ENCODE assay signal across 9 cellular contexts in genomic region chr5:125409496-125410351, GRCh38.
A peak's percentile ranks its signal among the peaks of the same experiment; 100 is the strongest.
DNase-seq lines count a peak whose midpoint lies in the region; ATAC-seq and TF ChIP-seq lines count a peak whose summit lies in the region.
"Had no signal": no experiment of that assay in that cellular context is flagged by ENCODE, and none has a peak within 500 bp of the region (broad histone marks: within the 10 kb centered on the region; RNA-seq: fewer than 3 reads in every experiment).

No MANE protein-coding gene starts in this region.

- no peak for ATAC-seq in activated naive CD4-positive, alpha-beta T cell treated with anti-CD3 and anti-CD28 coated beads, Interleukin-2, amount 50 U/mL, for 72 hours

- BruUV-seq in Calu3 (replicated peaks; lab: Mats Ljungman, UMichigan) = no TSS peak
- no TSS peak for BruUV-seq in MCF 10A (replicated peaks; lab: Mats Ljungman, UMichigan)

- intact Hi-C loops in Calu3 (cut with micrococcal nuclease; ENCODE audit: unreplicated experiment) = loop anchor here (1.0 to 10.0 kb wide), 11 partner anchors 75 to 1735 kb away; no protein-coding TSS in a partner anchor
- intact Hi-C loops in MCF 10A (cut with micrococcal nuclease) = loop anchor here (2.0 to 10.0 kb wide), 9 partner anchors 75 to 1473 kb away; no protein-coding TSS in a partner anchor

- H3K4me3 Mint-ChIP-seq in Calu3 (ENCODE audit: low read depth, unreplicated experiment) (peak overlapping the region; percentile 54), MCF 10A (ENCODE audit: unreplicated experiment) (peak overlapping the region; percentile 44)
- H3K4me3 Mint-ChIP-seq in activated T-cell treated with anti-CD3 and anti-CD28 coated beads, Interleukin-2, amount 50 U/mL, for 24 hours = no peak overlapping the region

- peak overlapping the region; percentile 96 for H3K27ac Mint-ChIP-seq in Calu3 (ENCODE audit: unreplicated experiment)
- H3K27ac Mint-ChIP-seq in MCF 10A (ENCODE audit: low read depth, unreplicated experiment) = peak overlapping the region; percentile 91
- H3K27ac Mint-ChIP-seq in activated naive CD4-positive, alpha-beta T cell treated with anti-CD3 and anti-CD28 coated beads, Interleukin-2, amount 50 U/mL, for 72 hours = no peak overlapping the region
- no peak overlapping the region for H3K27ac Mint-ChIP-seq in activated T-cell treated with anti-CD3 and anti-CD28 coated beads, Interleukin-2, amount 50 U/mL, for 24 hours

- POLR2A ChIA-PET in MCF 10A (lab: Yijun Ruan, JAX) = interaction anchor here (0.6 to 6.7 kb wide), 36 partner anchors 10 to 826 kb away, joined by 3 to 106 read pairs (median 4); partner anchors contain the start of gene ZNF608

- TF ChIP-seq CTCF in Calu3 (IDR thresholded peaks at IDR 0.05; ENCODE audit: unreplicated experiment) = no peak
- no peak for TF ChIP-seq CTCF in MCF 10A (IDR thresholded peaks at IDR 0.05; ENCODE audit: unreplicated experiment)

- CTCF ChIA-PET in Calu3 (lab: Charles Lee) (interaction anchor here (0.6 to 2.1 kb wide), 5 partner anchors 12 to 813 kb away, joined by 3 to 11 read pairs (median 3); no protein-coding TSS in a partner anchor), MCF 10A (lab: Yijun Ruan, JAX) (interaction anchor here (0.5 to 1.8 kb wide), 8 partner anchors 36 to 661 kb away, joined by 3 to 7 read pairs (median 3); no protein-coding TSS in a partner anchor)

- no peaks in the 10 kb centered on the region for H3K27me3 Mint-ChIP-seq in Calu3 (ENCODE audit: unreplicated experiment)
- H3K27me3 Mint-ChIP-seq in MCF 10A (ENCODE audit: insufficient read depth, unreplicated experiment) = no peaks in the 10 kb centered on the region
- no peaks in the 10 kb centered on the region for H3K27me3 Mint-ChIP-seq in activated T-cell treated with anti-CD3 and anti-CD28 coated beads, Interleukin-2, amount 50 U/mL, for 24 hours

- H3K36me3 Mint-ChIP-seq in Calu3 (ENCODE audit: insufficient read depth, unreplicated experiment) = peaks cover 34% of the 10 kb centered on the region
- no peaks in the 10 kb centered on the region for H3K36me3 Mint-ChIP-seq in MCF 10A (ENCODE audit: insufficient read depth, unreplicated experiment)
- no peaks in the 10 kb centered on the region for H3K36me3 Mint-ChIP-seq in activated naive CD4-positive, alpha-beta T cell treated with anti-CD3 and anti-CD28 coated beads, Interleukin-2, amount 50 U/mL, for 72 hours
- no peaks in the 10 kb centered on the region for H3K36me3 Mint-ChIP-seq in activated T-cell treated with anti-CD3 and anti-CD28 coated beads, Interleukin-2, amount 50 U/mL, for 24 hours (ENCODE audit: low read depth)

- H3K4me1 Mint-ChIP-seq in Calu3 (ENCODE audit: low read depth, unreplicated experiment) (peaks cover 53% of the 10 kb centered on the region), MCF 10A (ENCODE audit: insufficient read depth, unreplicated experiment) (peaks cover 53% of the 10 kb centered on the region)
- H3K4me1 Mint-ChIP-seq in activated T-cell treated with anti-CD3 and anti-CD28 coated beads, Interleukin-2, amount 50 U/mL, for 24 hours (ENCODE audit: low read depth) = no peaks in the 10 kb centered on the region

- H3K9me3 Mint-ChIP-seq in Calu3 (ENCODE audit: low read depth, unreplicated experiment) (no peaks in the 10 kb centered on the region), MCF 10A (ENCODE audit: unreplicated experiment) (no peaks in the 10 kb centered on the region)
- peaks cover 0 to 5% of the 10 kb centered on the region in 2 donors for H3K9me3 Mint-ChIP-seq in activated naive CD4-positive, alpha-beta T cell treated with anti-CD3 and anti-CD28 coated beads, Interleukin-2, amount 50 U/mL, for 72 hours
- H3K9me3 Mint-ChIP-seq in activated T-cell treated with anti-CD3 and anti-CD28 coated beads, Interleukin-2, amount 50 U/mL, for 24 hours = no peaks in the 10 kb centered on the region

- no peak for DNase-seq in Calu3
- DNase-seq in NCI-H2107 (lab: John Stamatoyannopoulos, UW) = peak; percentile 5
- DNase-seq in MCF 10A (ENCODE audit: unreplicated experiment) = peak; percentile 78
- DNase-seq in midbrain (lab: John Stamatoyannopoulos, UW) = peak; percentile 71
- no peak for DNase-seq in OCI-M2 (lab: John Stamatoyannopoulos, UW; ENCODE audit: unreplicated experiment)
- no peak for DNase-seq in GOT3 (lab: John Stamatoyannopoulos, UW)
- no peak for DNase-seq in activated naive CD4-positive, alpha-beta T cell treated with anti-CD3 and anti-CD28 coated beads, Interleukin-2, amount 50 U/mL, for 72 hours (ENCODE audit: low spot score in 2 of 2)
- DNase-seq in activated T-cell treated with anti-CD3 and anti-CD28 coated beads, Interleukin-2, amount 50 U/mL, for 24 hours = no peak
- DNase-seq: activated effector memory CD4-positive, alpha-beta T cell treated with Interleukin-2 at 50 U/mL for 16 hours had no signal

Comparison
In these comparisons a context has a peak if more than half of its experiments do, and no peak if none do; other contexts are left out.
1. DNase-seq: peak in NCI-H2107 (single experiment), MCF 10A (single experiment) and midbrain (single experiment); none in Calu3 (single experiment), OCI-M2 (single experiment), GOT3 (single experiment), activated naive CD4-positive, alpha-beta T cell treated with anti-CD3 and anti-CD28 coated beads, Interleukin-2, amount 50 U/mL, for 72 hours (0 of 2) and activated T-cell treated with anti-CD3 and anti-CD28 coated beads, Interleukin-2, amount 50 U/mL, for 24 hours (single experiment).
2. H3K27ac Mint-ChIP-seq: peak in Calu3 (single experiment) and MCF 10A (single experiment); none in activated naive CD4-positive, alpha-beta T cell treated with anti-CD3 and anti-CD28 coated beads, Interleukin-2, amount 50 U/mL, for 72 hours (0 of 2) and activated T-cell treated with anti-CD3 and anti-CD28 coated beads, Interleukin-2, amount 50 U/mL, for 24 hours (single experiment).